In the genomic region with DNA sequence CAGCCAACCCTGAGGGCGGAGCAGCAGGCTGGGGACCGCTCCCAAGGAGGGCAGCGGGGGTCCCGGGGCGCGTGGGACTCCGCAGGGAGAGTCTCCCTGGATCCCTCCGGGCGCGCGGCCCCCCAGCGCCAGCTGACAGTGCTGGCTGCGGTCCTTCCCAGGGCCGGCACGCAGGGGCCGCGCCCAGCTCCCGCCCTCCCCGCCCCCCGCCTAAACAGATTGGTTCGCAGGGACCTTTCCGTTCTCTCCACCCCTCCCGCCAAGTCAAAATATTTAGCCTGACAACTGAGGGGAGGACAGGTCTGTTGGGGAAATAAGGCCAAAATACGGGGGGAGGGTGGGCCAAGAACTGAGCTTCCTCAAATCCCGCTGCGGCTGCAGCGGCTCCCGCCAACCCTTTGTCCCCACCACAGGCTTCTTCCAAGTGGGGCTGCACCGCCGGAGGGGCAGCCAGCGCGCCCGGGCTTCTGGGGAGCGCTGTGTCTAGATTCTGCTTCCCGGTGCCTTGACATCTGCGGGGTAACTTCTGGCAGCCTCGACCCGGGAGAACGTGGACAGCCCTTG, we compare ENCODE assay signal across 9 cellular contexts. TPM values are rescaled to one million over a fixed set of nuclear protein-coding genes. Genes with fewer than 3 reads are reported as not detected.
A peak's percentile ranks its signal among the peaks of the same experiment; 100 is the strongest.
DNase-seq lines count a peak whose midpoint lies in the region; ATAC-seq and TF ChIP-seq lines count a peak whose summit lies in the region.
"Had no signal": no experiment of that assay in that cellular context is flagged by ENCODE, and none has a peak within 500 bp of the region (broad histone marks: within the 10 kb centered on the region; RNA-seq: fewer than 3 reads in every experiment).

Gene INSRR, minus strand, starts transcription at position 159 of the 564 bp plus-strand sequence. CDS start 496 bp downstream, outside the sequence.

- peak within 1 kb of the TSS; percentile 56 for H3K4me3 Mint-ChIP-seq in activated CD4-positive, alpha-beta T cell treated with anti-CD3 and anti-CD28 coated beads for 36 hours
- peak within 1 kb of the TSS; percentile 19 for H3K4me3 Mint-ChIP-seq in activated naive CD8-positive, alpha-beta T cell treated with anti-CD3 and anti-CD28 coated beads for 36 hours

- H3K27me3 ChIP-seq in thoracic aorta (replicated peaks; ENCODE audit: insufficient read depth) = peaks cover 15% of the 10 kb centered on the region

- H3K27ac ChIP-seq in thoracic aorta = no peak within 1 kb of the TSS

- intact Hi-C loops in activated CD4-positive, alpha-beta T cell treated with anti-CD3 and anti-CD28 coated beads for 36 hours (cut with DNase I, micrococcal nuclease) = no loop called here

- peak within 1 kb of the TSS; percentile 55 for H3K4me3 ChIP-seq in iPS-18c (ENCODE audit: insufficient read depth, low read depth, low read length)
- peak within 1 kb of the TSS; percentile 64 for H3K4me3 ChIP-seq in thoracic aorta

- H3K9me3 Mint-ChIP-seq in activated CD4-positive, alpha-beta T cell treated with anti-CD3 and anti-CD28 coated beads for 36 hours (ENCODE audit: low read depth) = no peaks in the 10 kb centered on the region
- no peaks in the 10 kb centered on the region for H3K9me3 Mint-ChIP-seq in activated naive CD8-positive, alpha-beta T cell treated with anti-CD3 and anti-CD28 coated beads for 36 hours

- CTCF ChIA-PET in activated CD4-positive, alpha-beta T cell treated with anti-CD3 and anti-CD28 coated beads for 36 hours (lab: Charles Lee) = interaction anchor here (0.6 to 6.7 kb wide), 29 partner anchors 10 to 267 kb away, joined by 3 to 109 read pairs (median 7); partner anchors contain the start of genes ISG20L2, METTL25B, NAXE and PRCC

- H3K27me3 Mint-ChIP-seq in activated CD4-positive, alpha-beta T cell treated with anti-CD3 and anti-CD28 coated beads for 36 hours = peaks cover 47% of the 10 kb centered on the region
- H3K27me3 Mint-ChIP-seq in activated naive CD8-positive, alpha-beta T cell treated with anti-CD3 and anti-CD28 coated beads for 36 hours = peaks cover 59% of the 10 kb centered on the region

- H3K36me3 ChIP-seq in thoracic aorta = no peaks in the 10 kb centered on the region

- no peak for DNase-seq in activated CD4-positive, alpha-beta T cell treated with anti-CD3 and anti-CD28 coated beads for 36 hours
- DNase-seq in activated CD4-positive, alpha-beta T cell treated with anti-CD3 and anti-CD28 coated beads, Interleukin-2, amount 50 U/mL, for 1 hour = no peak
- no peak for DNase-seq in activated naive CD8-positive, alpha-beta T cell treated with anti-CD3 and anti-CD28 coated beads for 36 hours
- DNase-seq in thoracic aorta (ENCODE audit: low spot score) (no peak), HuH-7.5 (ENCODE audit: low spot score) (no peak)

- TF ChIP-seq CTCF in thoracic aorta (IDR thresholded peaks at IDR 0.05) = no peak

- H3K36me3 Mint-ChIP-seq in activated CD4-positive, alpha-beta T cell treated with anti-CD3 and anti-CD28 coated beads for 36 hours (ENCODE audit: low read depth) = no peaks in the 10 kb centered on the region
- no peaks in the 10 kb centered on the region for H3K36me3 Mint-ChIP-seq in activated naive CD8-positive, alpha-beta T cell treated with anti-CD3 and anti-CD28 coated beads for 36 hours

- peaks cover 16 to 27% of the 10 kb centered on the region in 2 donors for H3K4me1 ChIP-seq in thoracic aorta (ENCODE audit: control insufficient read depth in 1 of 2, low read depth in 2 of 2)

- POLR2A ChIA-PET in activated CD4-positive, alpha-beta T cell treated with anti-CD3 and anti-CD28 coated beads for 36 hours (lab: Charles Lee) = interaction anchor here (0.7 to 1.3 kb wide), 5 partner anchors 45 to 59 kb away, joined by 3 to 4 read pairs (median 3); no protein-coding TSS in a partner anchor

- ATAC-seq in activated CD4-positive, alpha-beta T cell treated with anti-CD3 and anti-CD28 coated beads for 36 hours = no peak
- ATAC-seq in thoracic aorta (ENCODE audit: insufficient number of reproducible peaks, low FRiP score, low read depth) = no peak
- ATAC-seq in GM21529 (IDR thresholded peaks at IDR 0.05; ENCODE audit: unreplicated experiment) = no peak
- no peak for ATAC-seq in HG03565 (IDR thresholded peaks at IDR 0.05; ENCODE audit: unreplicated experiment)

- no peak within 1 kb of the TSS for H3K27ac Mint-ChIP-seq in activated CD4-positive, alpha-beta T cell treated with anti-CD3 and anti-CD28 coated beads for 36 hours
- no peak within 1 kb of the TSS for H3K27ac Mint-ChIP-seq in activated naive CD8-positive, alpha-beta T cell treated with anti-CD3 and anti-CD28 coated beads for 36 hours

- H3K4me1 Mint-ChIP-seq in activated CD4-positive, alpha-beta T cell treated with anti-CD3 and anti-CD28 coated beads for 36 hours = peaks cover 25% of the 10 kb centered on the region
- peaks cover 25% of the 10 kb centered on the region for H3K4me1 Mint-ChIP-seq in activated naive CD8-positive, alpha-beta T cell treated with anti-CD3 and anti-CD28 coated beads for 36 hours

- H3K9me3 ChIP-seq in iPS-18c (ENCODE audit: control insufficient read depth, insufficient read depth, low read length) (no peaks in the 10 kb centered on the region), thoracic aorta (no peaks in the 10 kb centered on the region)

RNA-seq across cellular contexts. Expression of gene INSRR, which starts in this region (rescaled TPM):
- under 1 TPM; 0.14 to 0.18 TPM for total RNA-seq in activated CD4-positive, alpha-beta T cell treated with anti-CD3 and anti-CD28 coated beads for 36 hours
- total RNA-seq in activated naive CD8-positive, alpha-beta T cell treated with anti-CD3 and anti-CD28 coated beads for 36 hours = under 1 TPM; 0.12 to 0.20 TPM
- total RNA-seq in thoracic aorta = not detected
- total RNA-seq: glomerular endothelial cell had no signal
